1 cellular context compared by ENCODE assay signal in the genomic region with DNA sequence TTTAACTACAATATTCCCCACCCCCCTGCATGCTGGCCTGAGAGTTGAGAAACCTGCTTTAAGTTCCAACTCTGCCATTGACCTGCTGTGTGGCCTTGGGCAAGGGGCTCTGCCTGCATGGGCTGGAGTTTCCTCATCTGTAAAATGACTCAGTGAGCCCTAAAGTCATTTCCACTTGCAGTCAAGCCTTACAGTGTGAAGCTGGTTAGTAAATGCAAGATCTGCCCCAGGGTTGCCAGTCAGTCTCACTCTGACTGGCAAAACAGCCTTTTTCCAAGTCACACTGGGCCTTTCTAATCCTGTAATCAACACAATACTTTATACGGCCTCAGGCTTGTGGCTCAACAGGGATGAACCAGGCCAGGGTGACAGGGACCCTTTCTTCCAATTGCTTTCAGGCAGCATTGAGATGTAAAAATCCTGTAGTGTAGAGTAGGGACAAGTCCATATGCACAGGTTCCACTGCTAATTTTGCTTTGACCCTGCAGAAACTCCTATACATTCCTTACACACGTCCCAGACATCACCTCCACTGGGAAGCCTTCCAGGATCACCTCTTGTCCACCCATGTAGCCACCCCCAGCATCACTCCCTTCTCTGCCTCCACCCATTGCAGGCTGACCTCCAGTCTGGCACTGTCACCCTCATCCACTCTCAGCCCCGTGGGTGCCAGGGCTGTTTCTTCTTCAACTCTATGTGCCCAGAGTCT.
TF ChIP-seq lines count a peak whose summit lies in the region.

No MANE protein-coding gene starts in this region.

TF ChIP-seq in H1, 55 proteins besides CTCF, POLR2A, EP300 and RAD21:
- TF ChIP-seq ASH2L (IDR thresholded peaks at IDR 0.05; ENCODE audit: low read length) (no peak), CEBPB (IDR thresholded peaks at IDR 0.05; ENCODE audit: low read depth, low read length) (no peak), EZH2 (IDR thresholded peaks at IDR 0.05; ENCODE audit: low read depth, low read length, severe bottlenecking) (no peak), USF2 (IDR thresholded peaks at IDR 0.05; ENCODE audit: low read length) (no peak), TBP (IDR thresholded peaks at IDR 0.05; ENCODE audit: low read depth, low read length) (no peak), PHF8 (conservative IDR thresholded peaks at IDR 0.05; ENCODE audit: low read depth, low read length) (no peak), CBX8 (IDR thresholded peaks at IDR 0.05; ENCODE audit: borderline replicate concordance, low read depth, low read length) (no peak), JUN (IDR thresholded peaks at IDR 0.05; ENCODE audit: low read depth, low read length) (no peak)
TF ChIP-seq in H1: peak in this region for 0.
